ENCODE assay signal across 17 cellular contexts in the genomic region with DNA sequence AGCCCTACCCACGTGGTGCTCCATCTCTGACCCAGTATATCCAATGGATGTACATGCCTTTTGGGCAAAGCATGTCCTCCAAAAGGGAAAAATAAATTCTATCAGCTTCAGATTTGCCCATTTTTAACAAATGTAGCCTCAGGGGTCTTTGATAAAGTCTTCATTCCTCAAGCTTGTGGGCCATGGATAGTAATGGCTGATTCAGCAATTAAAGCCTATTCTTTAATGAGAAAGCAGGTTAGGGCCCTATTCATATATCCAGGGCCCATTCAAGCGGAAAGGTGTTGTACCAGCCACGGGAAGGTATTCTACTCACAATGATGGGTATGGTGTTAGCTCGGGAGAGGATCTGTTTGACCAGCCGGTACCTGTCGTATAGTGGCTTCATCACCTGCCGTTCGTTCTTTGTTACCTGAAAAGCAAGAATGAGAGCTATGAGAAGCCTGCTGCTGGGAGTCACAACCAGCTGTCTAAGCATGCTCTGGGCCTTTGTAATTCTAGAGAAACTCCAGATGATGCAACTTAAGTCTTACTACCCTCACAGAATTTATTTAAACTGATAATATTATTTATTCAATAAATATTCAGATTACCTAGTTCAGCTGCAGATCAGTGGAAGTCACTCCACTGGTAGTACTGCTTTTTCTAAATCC. TPM values are rescaled to one million over a fixed set of nuclear protein-coding genes. Genes with fewer than 3 reads are reported as not detected.
DNase-seq lines count a peak whose midpoint lies in the region; ATAC-seq, FAIRE-seq and TF ChIP-seq lines count a peak whose summit lies in the region.
"Had no signal": no experiment of that assay in that cellular context is flagged by ENCODE, and none has a peak within 500 bp of the region (broad histone marks: within the 10 kb centered on the region; RNA-seq: fewer than 3 reads in every experiment).

No MANE protein-coding gene starts in this region.

- ATAC-seq in SK-N-SH treated with all-trans-retinoic acid at 6 μM for 48 hours: no peak
- ATAC-seq: CD8-positive, alpha-beta T cell; Panc1; sciatic nerve; upper lobe of right lung had no signal

- 0 out of 2 replicates have a peak, but pooled peaks cover 3% of the 10 kb centered on the region for H3K4me1 ChIP-seq in iPS DF 6.9 (ENCODE audit: control insufficient read depth, insufficient read depth, low read length)
- peaks cover 9% of the 10 kb centered on the region for H3K4me1 ChIP-seq in thymus (ENCODE audit: control insufficient read depth, insufficient read depth, low read length)

- WGBS in iPS DF 6.9 (ENCODE audit: insufficient coverage, insufficient read length): no CpG with 5 or more reads among the region's 8 CpGs
- WGBS in thymus: 98% methylated on average over 8 of the region's 8 CpGs

- H3K27ac ChIP-seq in iPS DF 6.9 (ENCODE audit: low read length) (no peak overlapping the region), thymus (ENCODE audit: low read depth) (peak overlapping the region; percentile 22)
- H3K27ac ChIP-seq: upper lobe of right lung had no signal

- DNase-seq in NCI-H2196 (lab: John Stamatoyannopoulos, UW; ENCODE audit: unreplicated experiment) (peak; percentile 20), NCI-H2196 treated with DMSO at 0.1 percent for 48 hours (lab: John Stamatoyannopoulos, UW; ENCODE audit: unreplicated experiment) (no peak), NCI-H510A treated with DMSO at 0.1 percent for 48 hours (lab: John Stamatoyannopoulos, UW) (peak; percentile 93), iPS DF 6.9 (ENCODE audit: low read depth, low spot score) (peak; percentile 54), RCC 7860 (ENCODE audit: low spot score) (no peak), NCI-H2029 treated with DMSO at 0.1 percent for 48 hours (lab: John Stamatoyannopoulos, UW) (no peak)
- DNase-seq: activated effector memory CD4-positive, alpha-beta T cell treated with Interleukin-2 at 50 U/mL for 16 hours; amniotic stem cell; CD8-positive, alpha-beta T cell; GOT3; islet precursor cell; stimulated activated CD4-positive, alpha-beta T cell treated with anti-CD3 and anti-CD28 coated beads, Interleukin-4, amount 100 ng/mL, for 24 hours; upper lobe of right lung had no signal

- H3K36me3 ChIP-seq in iPS DF 6.9 (ENCODE audit: control insufficient read depth, insufficient read depth, low read length) (peaks cover 2% of the 10 kb centered on the region; the same call in 1 of the 2 replicates), thymus (ENCODE audit: control insufficient read depth, insufficient read depth) (peaks cover 3% of the 10 kb centered on the region)

- H3K4me3 ChIP-seq in iPS DF 6.9 (ENCODE audit: low read length): no peak overlapping the region
- no peak overlapping the region for H3K4me3 ChIP-seq in thymus (ENCODE audit: low read length)
- H3K4me3 ChIP-seq: upper lobe of right lung had no signal

- FAIRE-seq in RCC 7860 (lab: Jason Lieb, UNC): no peak

- no peaks in the 10 kb centered on the region for H3K27me3 ChIP-seq in iPS DF 6.9 (ENCODE audit: control insufficient read depth, insufficient read depth, low read length)
- H3K27me3 ChIP-seq in thymus (ENCODE audit: control insufficient read depth, insufficient read depth): no peaks in the 10 kb centered on the region
- H3K27me3 ChIP-seq: upper lobe of right lung had no signal

- H3K9me3 ChIP-seq in iPS DF 6.9 (ENCODE audit: control insufficient read depth, insufficient read depth, low read length) (no peaks in the 10 kb centered on the region), thymus (ENCODE audit: control insufficient read depth) (no peaks in the 10 kb centered on the region)
- H3K9me3 ChIP-seq: upper lobe of right lung had no signal

TF ChIP-seq in SK-N-SH treated with all-trans-retinoic acid at 6 μM for 48 hours, 23 proteins besides CTCF, POLR2A, EP300 and RAD21:
- TF ChIP-seq TOX (CRISPR knock-in tag; IDR thresholded peaks at IDR 0.05; ENCODE audit: borderline replicate concordance) (no peak), SNAI2 (CRISPR knock-in tag; IDR thresholded peaks at IDR 0.05) (no peak), ESRRG (CRISPR knock-in tag; IDR thresholded peaks at IDR 0.05) (no peak), ZNF70 (CRISPR knock-in tag; IDR thresholded peaks at IDR 0.05) (no peak), RARB (CRISPR knock-in tag; IDR thresholded peaks at IDR 0.05) (no peak)

RNA-seq across cellular contexts. Expression of a gene that starts 41.2 kb away (rescaled TPM):
- 9.4 TPM for polyA plus RNA-seq in thymus

Comparison
In these comparisons a context has a peak if more than half of its experiments do, and no peak if none do; other contexts are left out.
1. DNase-seq: peak in NCI-H2196 (single experiment), NCI-H510A treated with DMSO at 0.1 percent for 48 hours (single experiment) and iPS DF 6.9 (single experiment); none in NCI-H2196 treated with DMSO at 0.1 percent for 48 hours (single experiment), RCC 7860 (single experiment) and NCI-H2029 treated with DMSO at 0.1 percent for 48 hours (single experiment).